In the genomic region with DNA sequence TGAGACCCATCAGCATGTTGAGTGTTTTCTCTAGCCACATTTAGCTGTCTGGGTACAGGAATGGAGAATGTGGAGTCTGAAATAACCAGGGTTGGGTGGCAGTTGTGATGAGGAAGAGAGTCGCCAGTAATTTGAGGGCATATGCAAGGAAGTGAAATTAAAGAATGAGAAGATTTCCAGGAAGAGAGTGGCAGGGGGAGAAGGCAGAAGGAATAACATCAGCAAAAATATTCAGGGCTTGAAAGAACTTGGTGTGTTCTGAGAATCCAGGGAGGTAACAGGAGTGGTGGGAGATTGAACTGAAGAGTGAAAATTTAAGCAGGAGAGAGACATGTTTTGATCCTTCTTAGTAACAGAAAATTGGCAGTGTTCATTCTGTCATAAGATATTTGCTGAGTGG, we compare ENCODE assay signal across 1 cellular context.
A peak's percentile ranks its signal among the peaks of the same experiment; 100 is the strongest.
TF ChIP-seq lines count a peak whose summit lies in the region.

No MANE protein-coding gene starts in this region.

TF ChIP-seq in K562, 482 proteins besides CTCF, POLR2A, EP300 and RAD21:
- 0 out of 2 replicates have a peak, but pooled peaks have one; percentile 29 for TF ChIP-seq C11orf30 (IDR thresholded peaks at IDR 0.05; ENCODE audit: low read depth)
- peak; percentile 40; the same call in 1 of the 2 replicates for TF ChIP-seq ZNF316 (IDR thresholded peaks at IDR 0.05)
- no peak for TF ChIP-seq HSF4 (CRISPR knock-in tag; IDR thresholded peaks at IDR 0.05; ENCODE audit: borderline replicate concordance)
- no peak for TF ChIP-seq BRD9 (IDR thresholded peaks at IDR 0.05; ENCODE audit: low read depth, partially characterized antibody)
